ENCODE assay signal across 1 cellular context in the genomic region with DNA sequence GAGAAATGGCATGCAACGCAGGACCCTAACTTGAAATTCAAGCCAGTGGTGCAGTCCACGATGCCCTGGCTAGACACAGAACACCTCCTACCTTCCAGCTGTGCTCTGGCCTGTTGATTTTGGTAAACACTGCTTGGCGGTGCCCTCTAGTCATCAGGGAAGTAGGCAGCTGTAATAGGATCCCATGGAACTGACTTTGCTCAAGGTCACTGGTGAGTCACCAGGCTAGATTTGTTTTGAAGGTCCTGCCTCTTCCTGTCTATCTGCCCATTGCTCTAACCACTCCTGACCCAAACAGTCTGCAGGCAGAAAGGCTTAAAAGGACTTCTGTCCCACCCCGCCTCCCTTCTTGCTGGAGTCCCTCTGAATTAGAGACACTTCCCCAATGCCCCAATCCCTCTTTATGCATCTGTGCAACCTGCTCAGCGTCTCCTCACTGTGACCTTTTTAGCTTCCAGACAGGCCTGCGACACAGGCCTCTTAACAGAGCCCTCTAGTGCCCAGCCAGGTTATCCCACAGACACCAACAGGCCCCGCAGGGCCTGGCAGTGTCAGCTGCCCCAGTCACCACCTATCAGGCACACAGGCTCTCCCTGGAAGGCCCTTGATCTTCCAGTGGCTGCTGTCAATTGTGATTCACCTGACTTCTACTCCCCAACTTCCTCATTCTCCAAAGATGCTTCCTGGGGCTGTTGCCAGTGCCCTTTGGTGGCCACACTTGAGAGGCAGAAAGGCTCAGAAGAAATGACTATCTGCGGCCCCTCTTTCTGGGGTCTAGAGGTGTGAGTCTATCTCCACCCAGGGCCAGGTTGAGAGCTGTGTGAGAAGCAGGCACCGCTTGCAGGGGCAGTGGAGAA.
TF ChIP-seq lines count a peak whose summit lies in the region.

No MANE protein-coding gene starts in this region.

TF ChIP-seq in K562, 482 proteins besides CTCF, POLR2A, EP300 and RAD21 (continued from another document and continues in another):
- TF ChIP-seq ZSCAN29 (IDR thresholded peaks at IDR 0.05), result no peak
- TF ChIP-seq STAT5B (CRISPR knock-in tag; IDR thresholded peaks at IDR 0.05), result no peak
- TF ChIP-seq, protein P1, sequence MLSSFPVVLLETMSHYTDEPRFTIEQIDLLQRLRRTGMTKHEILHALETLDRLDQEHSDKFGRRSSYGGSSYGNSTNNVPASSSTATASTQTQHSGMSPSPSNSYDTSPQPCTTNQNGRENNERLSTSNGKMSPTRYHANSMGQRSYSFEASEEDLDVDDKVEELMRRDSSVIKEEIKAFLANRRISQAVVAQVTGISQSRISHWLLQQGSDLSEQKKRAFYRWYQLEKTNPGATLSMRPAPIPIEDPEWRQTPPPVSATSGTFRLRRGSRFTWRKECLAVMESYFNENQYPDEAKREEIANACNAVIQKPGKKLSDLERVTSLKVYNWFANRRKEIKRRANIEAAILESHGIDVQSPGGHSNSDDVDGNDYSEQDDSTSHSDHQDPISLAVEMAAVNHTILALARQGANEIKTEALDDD (IDR thresholded peaks at IDR 0.05), result peak; percentile 34; the same call in 1 of the 2 replicates
- no peak; a peak in 1 of 4 replicates for TF ChIP-seq MAZ (CRISPR knock-in tag; conservative IDR thresholded peaks at IDR 0.05 in 1 of 2, IDR thresholded peaks at IDR 0.05 in 1 of 2)
- no peak for TF ChIP-seq CHD1 (IDR thresholded peaks at IDR 0.05; ENCODE audit: low read length)
- TF ChIP-seq FOXK1 (CRISPR knock-in tag; IDR thresholded peaks at IDR 0.05; ENCODE audit: borderline replicate concordance), result no peak
- no peak for TF ChIP-seq RFX7 (CRISPR knock-in tag; IDR thresholded peaks at IDR 0.05)
- TF ChIP-seq ZBTB34 (CRISPR knock-in tag; IDR thresholded peaks at IDR 0.05), result no peak
- no peak for TF ChIP-seq FIP1L1 (IDR thresholded peaks at IDR 0.05; ENCODE audit: low read depth, low read length, poor library complexity, severe bottlenecking)
- no peak for TF ChIP-seq NFIX (CRISPR knock-in tag; IDR thresholded peaks at IDR 0.05; ENCODE audit: low read depth)
- no peak for TF ChIP-seq GTF2A2 (tag; IDR thresholded peaks at IDR 0.05)
- TF ChIP-seq MTF1 (CRISPR knock-in tag; IDR thresholded peaks at IDR 0.05; ENCODE audit: borderline replicate concordance), result no peak
- TF ChIP-seq MAFK (IDR thresholded peaks at IDR 0.05; ENCODE audit: low read length), result no peak
- no peak for TF ChIP-seq BRF1 (IDR thresholded peaks at IDR 0.05; ENCODE audit: borderline replicate concordance, extremely low read depth, insufficient read length)
- TF ChIP-seq, protein P2, sequence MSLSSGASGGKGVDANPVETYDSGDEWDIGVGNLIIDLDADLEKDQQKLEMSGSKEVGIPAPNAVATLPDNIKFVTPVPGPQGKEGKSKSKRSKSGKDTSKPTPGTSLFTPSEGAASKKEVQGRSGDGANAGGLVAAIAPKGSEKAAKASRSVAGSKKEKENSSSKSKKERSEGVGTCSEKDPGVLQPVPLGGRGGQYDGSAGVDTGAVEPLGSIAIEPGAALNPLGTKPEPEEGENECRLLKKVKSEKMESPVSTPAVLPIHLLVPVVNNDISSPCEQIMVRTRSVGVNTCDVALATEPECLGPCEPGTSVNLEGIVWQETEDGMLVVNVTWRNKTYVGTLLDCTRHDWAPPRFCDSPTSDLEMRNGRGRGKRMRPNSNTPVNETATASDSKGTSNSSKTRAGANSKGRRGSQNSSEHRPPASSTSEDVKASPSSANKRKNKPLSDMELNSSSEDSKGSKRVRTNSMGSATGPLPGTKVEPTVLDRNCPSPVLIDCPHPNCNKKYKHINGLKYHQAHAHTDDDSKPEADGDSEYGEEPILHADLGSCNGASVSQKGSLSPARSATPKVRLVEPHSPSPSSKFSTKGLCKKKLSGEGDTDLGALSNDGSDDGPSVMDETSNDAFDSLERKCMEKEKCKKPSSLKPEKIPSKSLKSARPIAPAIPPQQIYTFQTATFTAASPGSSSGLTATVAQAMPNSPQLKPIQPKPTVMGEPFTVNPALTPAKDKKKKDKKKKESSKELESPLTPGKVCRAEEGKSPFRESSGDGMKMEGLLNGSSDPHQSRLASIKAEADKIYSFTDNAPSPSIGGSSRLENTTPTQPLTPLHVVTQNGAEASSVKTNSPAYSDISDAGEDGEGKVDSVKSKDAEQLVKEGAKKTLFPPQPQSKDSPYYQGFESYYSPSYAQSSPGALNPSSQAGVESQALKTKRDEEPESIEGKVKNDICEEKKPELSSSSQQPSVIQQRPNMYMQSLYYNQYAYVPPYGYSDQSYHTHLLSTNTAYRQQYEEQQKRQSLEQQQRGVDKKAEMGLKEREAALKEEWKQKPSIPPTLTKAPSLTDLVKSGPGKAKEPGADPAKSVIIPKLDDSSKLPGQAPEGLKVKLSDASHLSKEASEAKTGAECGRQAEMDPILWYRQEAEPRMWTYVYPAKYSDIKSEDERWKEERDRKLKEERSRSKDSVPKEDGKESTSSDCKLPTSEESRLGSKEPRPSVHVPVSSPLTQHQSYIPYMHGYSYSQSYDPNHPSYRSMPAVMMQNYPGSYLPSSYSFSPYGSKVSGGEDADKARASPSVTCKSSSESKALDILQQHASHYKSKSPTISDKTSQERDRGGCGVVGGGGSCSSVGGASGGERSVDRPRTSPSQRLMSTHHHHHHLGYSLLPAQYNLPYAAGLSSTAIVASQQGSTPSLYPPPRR (CRISPR knock-in tag; IDR thresholded peaks at IDR 0.05; ENCODE audit: borderline replicate concordance), result no peak
- TF ChIP-seq SP2 (IDR thresholded peaks at IDR 0.05; ENCODE audit: extremely low read depth, low read depth, low read length, poor library complexity, severe bottlenecking), result no peak
- TF ChIP-seq, protein P3, sequence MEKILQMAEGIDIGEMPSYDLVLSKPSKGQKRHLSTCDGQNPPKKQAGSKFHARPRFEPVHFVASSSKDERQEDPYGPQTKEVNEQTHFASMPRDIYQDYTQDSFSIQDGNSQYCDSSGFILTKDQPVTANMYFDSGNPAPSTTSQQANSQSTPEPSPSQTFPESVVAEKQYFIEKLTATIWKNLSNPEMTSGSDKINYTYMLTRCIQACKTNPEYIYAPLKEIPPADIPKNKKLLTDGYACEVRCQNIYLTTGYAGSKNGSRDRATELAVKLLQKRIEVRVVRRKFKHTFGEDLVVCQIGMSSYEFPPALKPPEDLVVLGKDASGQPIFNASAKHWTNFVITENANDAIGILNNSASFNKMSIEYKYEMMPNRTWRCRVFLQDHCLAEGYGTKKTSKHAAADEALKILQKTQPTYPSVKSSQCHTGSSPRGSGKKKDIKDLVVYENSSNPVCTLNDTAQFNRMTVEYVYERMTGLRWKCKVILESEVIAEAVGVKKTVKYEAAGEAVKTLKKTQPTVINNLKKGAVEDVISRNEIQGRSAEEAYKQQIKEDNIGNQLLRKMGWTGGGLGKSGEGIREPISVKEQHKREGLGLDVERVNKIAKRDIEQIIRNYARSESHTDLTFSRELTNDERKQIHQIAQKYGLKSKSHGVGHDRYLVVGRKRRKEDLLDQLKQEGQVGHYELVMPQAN (IDR thresholded peaks at IDR 0.05; ENCODE audit: borderline replicate concordance), result no peak
- TF ChIP-seq ELF2 (CRISPR knock-in tag; IDR thresholded peaks at IDR 0.05), result no peak
- no peak for TF ChIP-seq BRD4 (IDR thresholded peaks at IDR 0.05)
- TF ChIP-seq BCOR (IDR thresholded peaks at IDR 0.05), result no peak
- TF ChIP-seq BACH1 (tag; IDR thresholded peaks at IDR 0.05), result no peak
- no peak for TF ChIP-seq MCM2 (IDR thresholded peaks at IDR 0.05; ENCODE audit: low read depth)
- no peak for TF ChIP-seq HOXB6 (CRISPR knock-in tag; IDR thresholded peaks at IDR 0.05; ENCODE audit: borderline replicate concordance)
- TF ChIP-seq MLX (CRISPR knock-in tag; conservative IDR thresholded peaks at IDR 0.05), result no peak
- no peak for TF ChIP-seq TFE3 (CRISPR knock-in tag; IDR thresholded peaks at IDR 0.05)
- TF ChIP-seq NCOA1 (IDR thresholded peaks at IDR 0.05; ENCODE audit: low read depth), result 0 out of 2 replicates have a peak, but pooled peaks have one; percentile 27
- peak in 1 of 2 experiments; percentile 44; a peak in 1 of 4 replicates for TF ChIP-seq TBL1XR1 (IDR thresholded peaks at IDR 0.05; ENCODE audit: low read length in 2 of 2)
- TF ChIP-seq VEZF1 (CRISPR knock-in tag; IDR thresholded peaks at IDR 0.05), result no peak; the same call in 1 of the 2 replicates
- TF ChIP-seq SAFB2 (IDR thresholded peaks at IDR 0.05; ENCODE audit: borderline replicate concordance, low read depth, low read length, severe bottlenecking), result no peak
- no peak for TF ChIP-seq MBD1 (CRISPR knock-in tag; IDR thresholded peaks at IDR 0.05)
- TF ChIP-seq SRSF9 (IDR thresholded peaks at IDR 0.05; ENCODE audit: borderline replicate concordance, low read depth, low read length), result no peak
- TF ChIP-seq ZC3H11A (IDR thresholded peaks at IDR 0.05; ENCODE audit: low read depth, low read length), result no peak
- TF ChIP-seq KDM1A (IDR thresholded peaks at IDR 0.05), result peak in 1 of 2 experiments; percentile 22; a peak in 2 of 4 replicates
- no peak for TF ChIP-seq KAT2B (IDR thresholded peaks at IDR 0.05; ENCODE audit: low read depth, low read length)
- TF ChIP-seq, protein P4, sequence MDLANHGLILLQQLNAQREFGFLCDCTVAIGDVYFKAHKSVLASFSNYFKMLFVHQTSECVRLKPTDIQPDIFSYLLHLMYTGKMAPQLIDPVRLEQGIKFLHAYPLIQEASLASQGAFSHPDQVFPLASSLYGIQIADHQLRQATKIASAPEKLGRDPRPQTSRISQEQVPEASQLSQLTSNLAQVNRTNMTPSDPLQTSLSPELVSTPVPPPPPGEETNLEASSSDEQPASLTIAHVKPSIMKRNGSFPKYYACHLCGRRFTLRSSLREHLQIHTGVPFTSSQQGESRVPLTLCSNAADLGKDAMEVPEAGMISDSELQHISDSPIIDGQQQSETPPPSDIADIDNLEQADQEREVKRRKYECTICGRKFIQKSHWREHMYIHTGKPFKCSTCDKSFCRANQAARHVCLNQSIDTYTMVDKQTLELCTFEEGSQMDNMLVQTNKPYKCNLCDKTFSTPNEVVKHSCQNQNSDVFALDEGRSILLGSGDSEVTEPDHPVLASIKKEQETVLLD (IDR thresholded peaks at IDR 0.05), result no peak
- 0 out of 2 replicates have a peak, but pooled peaks have one; percentile 24 for TF ChIP-seq ZNF766 (CRISPR knock-in tag; conservative IDR thresholded peaks at IDR 0.05)
- peak; percentile 39; the same call in 1 of the 2 replicates for TF ChIP-seq SMARCA5 (IDR thresholded peaks at IDR 0.05)
- no peak for TF ChIP-seq PHF8 (IDR thresholded peaks at IDR 0.05; ENCODE audit: borderline replicate concordance, low read length)
- no peak for TF ChIP-seq BRCA1 (IDR thresholded peaks at IDR 0.05)
- no peak for TF ChIP-seq BRCA1 (CRISPR knock-in tag; IDR thresholded peaks at IDR 0.05)
- no peak for TF ChIP-seq TCFL5 (CRISPR knock-in tag; conservative IDR thresholded peaks at IDR 0.05)
- TF ChIP-seq ZNF184 (CRISPR knock-in tag; IDR thresholded peaks at IDR 0.05), result no peak
- no peak for TF ChIP-seq EHMT2 (IDR thresholded peaks at IDR 0.05)
